Comparison of ENCODE assay signal across 36 cellular contexts in the genomic region with DNA sequence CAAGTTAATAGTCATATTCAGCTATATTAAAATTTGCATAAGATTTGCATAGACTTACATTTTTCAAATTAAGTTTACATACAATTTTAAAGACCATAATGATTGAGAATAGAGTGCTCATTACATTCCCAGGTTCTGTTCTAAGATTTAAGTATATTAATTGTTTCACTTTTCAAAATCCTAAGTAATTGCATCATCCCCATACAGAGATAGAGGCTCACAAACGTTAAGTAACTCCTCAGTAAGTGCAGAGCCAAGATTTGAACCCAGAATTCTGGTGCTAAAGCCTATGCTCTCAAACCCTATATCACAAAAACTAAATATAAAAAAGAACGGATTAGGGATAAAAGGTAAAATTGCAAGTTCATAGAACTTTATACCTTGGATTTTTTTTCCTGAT. TPM values are rescaled to one million over a fixed set of nuclear protein-coding genes. Genes with fewer than 3 reads are reported as not detected.
"Had no signal": no experiment of that assay in that cellular context is flagged by ENCODE, and none has a peak within 500 bp of the region (broad histone marks: within the 10 kb centered on the region; RNA-seq: fewer than 3 reads in every experiment).

No MANE protein-coding gene starts in this region.

- H3K27ac ChIP-seq: brain microvascular endothelial cell, WERI-Rb-1 had no signal

- ATAC-seq: activated CD8-positive, alpha-beta memory T cell treated with anti-CD3 and anti-CD28 coated beads, Interleukin-2, amount 10 ng/mL, durations not matched to agents 7 days and 5 days; activated naive CD8-positive, alpha-beta T cell treated with anti-CD3 and anti-CD28 coated beads, Interleukin-2, amount 50 U/mL, for 24 hours; PC-3 had no signal

- H3K4me1 ChIP-seq: Peyer's patch had no signal

- H3K36me3 ChIP-seq: brain microvascular endothelial cell, Peyer's patch, WERI-Rb-1 had no signal

- DNase-seq: activated CD4-positive, alpha-beta memory T cell treated with anti-CD3 and anti-CD28 coated beads, Interleukin-2, amount 10 ng/mL, durations not matched to agents 7 days and 5 days; activated CD4-positive, alpha-beta T cell treated with anti-CD3 and anti-CD28 coated beads for 1 hour; activated CD4-positive, alpha-beta T cell treated with anti-CD3 and anti-CD28 coated beads for 48 hours; activated CD4-positive, CD25-positive, alpha-beta regulatory T cell; activated CD8-positive, alpha-beta memory T cell treated with anti-CD3 and anti-CD28 coated beads for 24 hours; activated CD8-positive, alpha-beta memory T cell treated with anti-CD3 and anti-CD28 coated beads, Interleukin-2, amount 10 ng/mL, durations not matched to agents 7 days and 5 days; activated CD8-positive, alpha-beta memory T cell treated with anti-CD3 and anti-CD28 coated beads, Interleukin-2, amount 50 U/mL, for 48 hours; activated effector memory CD4-positive, alpha-beta T cell treated with Interleukin-2 at 50 U/mL for 16 hours; activated naive CD4-positive, alpha-beta T cell treated with anti-CD3 and anti-CD28 coated beads, Interleukin-2, amount 10 ng/mL, durations not matched to agents 7 days and 5 days; activated naive CD8-positive, alpha-beta T cell treated with anti-CD3 and anti-CD28 coated beads, Interleukin-2, amount 50 U/mL, for 24 hours; activated T-cell treated with anti-CD3 and anti-CD28 coated beads, Interleukin-2, amount 50 U/mL, for 48 hours; amniotic stem cell; aorta; brain microvascular endothelial cell; NCI-H1092 treated with DMSO at 0.1 percent for 48 hours; NCI-H1417; NCI-H146; NCI-H187; NCI-H2029 treated with DMSO at 0.1 percent for 48 hours; NCI-H2107; NCI-H2171; NCI-H510A; NCI-H526; NCI-H748 treated with DMSO at 0.1 percent for 48 hours; NK-92 treated with Interleukin-12 subunit alpha and Interleukin-12 subunit beta, amount 100 ng/mL, for 24 hours; PC-3; Peyer's patch; RPMI8226; SHP77 treated with DMSO at 0.1 percent for 48 hours; SW 1271; T-helper 1 cell; T1000; WERI-Rb-1 had no signal

RNA-seq across cellular contexts. Expression of a gene that starts 2.1 kb away (rescaled TPM):
- total RNA-seq: activated CD4-positive, alpha-beta memory T cell treated with anti-CD3 and anti-CD28 coated beads, Interleukin-2, amount 10 ng/mL, durations not matched to agents 7 days and 5 days; activated CD8-positive, alpha-beta memory T cell treated with anti-CD3 and anti-CD28 coated beads, Interleukin-2, amount 10 ng/mL, durations not matched to agents 7 days and 5 days; PC-3; T-helper 2 cell treated with Interferon-gamma antibody and Interleukin-4, amounts not matched to agents 100 ng/mL and 5 ng/mL, for 36 hours had no signal

RNA-seq across cellular contexts. Expression of a gene that starts 38.4 kb away (rescaled TPM):
- total RNA-seq: activated CD4-positive, alpha-beta memory T cell treated with anti-CD3 and anti-CD28 coated beads, Interleukin-2, amount 10 ng/mL, durations not matched to agents 7 days and 5 days; activated CD8-positive, alpha-beta memory T cell treated with anti-CD3 and anti-CD28 coated beads, Interleukin-2, amount 10 ng/mL, durations not matched to agents 7 days and 5 days; M059J; PC-3; Peyer's patch; SK-MEL-5; T-helper 2 cell treated with Interferon-gamma antibody and Interleukin-4, amounts not matched to agents 100 ng/mL and 5 ng/mL, for 36 hours had no signal
- polyA plus RNA-seq: aorta had no signal
